Comparison of ENCODE assay signal across 17 cellular contexts in genomic region chr2:240757086-240757614, GRCh38.
A peak's percentile ranks its signal among the peaks of the same experiment; 100 is the strongest.
DNase-seq lines count a peak whose midpoint lies in the region; ATAC-seq, FAIRE-seq and TF ChIP-seq lines count a peak whose summit lies in the region.
"Had no signal": no experiment of that assay in that cellular context is flagged by ENCODE, and none has a peak within 500 bp of the region (broad histone marks: within the 10 kb centered on the region; RNA-seq: fewer than 3 reads in every experiment).

No MANE protein-coding gene starts in this region.

- no peaks in the 10 kb centered on the region for H3K79me2 ChIP-seq in HepG2 (ENCODE audit: insufficient read depth, low read length)

- CTCF ChIA-PET in HepG2 (lab: Yijun Ruan, JAX; ENCODE audit: low intra/inter-chr PET ratio, low total read pairs) = no interaction called here

- H3K27ac ChIP-seq in HepG2 (ENCODE audit: extremely low read length, insufficient read depth, low read length) (no peak overlapping the region), right lobe of liver (no peak overlapping the region), angular gyrus (ENCODE audit: low read depth, low read length) (peak overlapping the region; percentile 13)
- H3K27ac ChIP-seq: BLaER1 treated with 17β-estradiol and CSF1 and Interleukin-3, amounts not matched to agents 10 nM and 100 nM; HL-60 had no signal

- H3K27me3 Mint-ChIP-seq in nephron progenitor cell (ENCODE audit: low read depth, poor library complexity) = peaks cover 4% of the 10 kb centered on the region
- no peaks in the 10 kb centered on the region for H3K27me3 Mint-ChIP-seq in activated T-helper 2 cell treated with anti-CD3 and anti-CD28 coated beads, Interferon-gamma antibody, Interleukin-2, Interleukin-4, amounts not matched to agents 10 μg/mL and 5 μg/mL and 100 μg/mL, durations not matched to agents 14 hours and 24 hours and 36 hours (ENCODE audit: low read depth)

- H3K4me3 Mint-ChIP-seq in nephron progenitor cell = peak overlapping the region; percentile 36
- H3K4me3 Mint-ChIP-seq in activated T-helper 2 cell treated with anti-CD3 and anti-CD28 coated beads, Interferon-gamma antibody, Interleukin-2, Interleukin-4, amounts not matched to agents 10 μg/mL and 5 μg/mL and 100 μg/mL, durations not matched to agents 14 hours and 24 hours and 36 hours (ENCODE audit: low read depth) = no peak overlapping the region
- H3K4me3 Mint-ChIP-seq: CD8-positive, alpha-beta T cell had no signal

- WGBS in HepG2 (ENCODE audit: low lambda C conversion rate) = 38% methylated on average over 28 of the region's 31 CpGs
- WGBS in right lobe of liver (ENCODE audit: insufficient coverage, low coverage, low lambda C conversion rate, missing lambda C conversion rate) = 60% methylated on average over 11 of the region's 31 CpGs

- H3K36me3 ChIP-seq in HepG2 (replicated peaks in 1 of 2; ENCODE audit: control insufficient read depth in 1 of 2, insufficient read depth in 2 of 2, low read length in 2 of 2) = no peaks in the 10 kb centered on the region
- no peaks in the 10 kb centered on the region for H3K36me3 ChIP-seq in right lobe of liver
- H3K36me3 ChIP-seq: BLaER1 treated with 17β-estradiol and CSF1 and Interleukin-3, amounts not matched to agents 10 nM and 100 nM had no signal

- intact Hi-C loops in HepG2 (cut with micrococcal nuclease; ENCODE audit: unreplicated experiment) = no loop called here
- intact Hi-C loops in right lobe of liver (cut with DNase I) = no loop called here
- intact Hi-C loops in activated T-helper 2 cell treated with anti-CD3 and anti-CD28 coated beads, Interferon-gamma antibody, Interleukin-2, Interleukin-4, amounts not matched to agents 10 μg/mL and 5 μg/mL and 100 μg/mL, durations not matched to agents 14 hours and 24 hours and 36 hours (cut with micrococcal nuclease) = no loop called here

- no peaks in the 10 kb centered on the region for H3K9me3 ChIP-seq in HepG2 (ENCODE audit: low read length)
- H3K9me3 ChIP-seq in right lobe of liver = no peaks in the 10 kb centered on the region
- H3K9me3 ChIP-seq: BLaER1 treated with 17β-estradiol and CSF1 and Interleukin-3, amounts not matched to agents 10 nM and 100 nM; HAP-1 had no signal

- no peak for DNase-seq in HepG2 (ENCODE audit: low spot score)
- DNase-seq in right lobe of liver = no peak
- no peak for DNase-seq in nephron progenitor cell
- no peak for DNase-seq in activated T-helper 2 cell treated with anti-CD3 and anti-CD28 coated beads, Interferon-gamma antibody, Interleukin-2, Interleukin-4, amounts not matched to agents 10 μg/mL and 5 μg/mL and 100 μg/mL, durations not matched to agents 14 hours and 24 hours and 36 hours (ENCODE audit: low spot score)
- DNase-seq in activated CD8-positive, alpha-beta memory T cell treated with anti-CD3 and anti-CD28 coated beads, Interleukin-2, amount 50 U/mL, for 48 hours = no peak
- DNase-seq in LoVo (ENCODE audit: low spot score) = no peak
- DNase-seq: 8988T; Calu3; CD8-positive, alpha-beta T cell; DMS79 treated with DMSO at 0.1 percent for 48 hours; GF-D8; IMR-90 had no signal

- ATAC-seq in HepG2 (no peak), right lobe of liver (no peak)
- ATAC-seq: CD8-positive, alpha-beta T cell had no signal

- no peak for TF ChIP-seq RAD21 in HepG2 (CRISPR knock-in tag; IDR thresholded peaks at IDR 0.05)

- no peaks in the 10 kb centered on the region for H3K4me1 ChIP-seq in HepG2 (ENCODE audit: insufficient read depth, low read length)
- H3K4me1 ChIP-seq in right lobe of liver = no peaks in the 10 kb centered on the region
- H3K4me1 ChIP-seq: HAP-1 had no signal

- H3K4me1 Mint-ChIP-seq in nephron progenitor cell = peaks cover 64% of the 10 kb centered on the region
- H3K4me1 Mint-ChIP-seq in activated T-helper 2 cell treated with anti-CD3 and anti-CD28 coated beads, Interferon-gamma antibody, Interleukin-2, Interleukin-4, amounts not matched to agents 10 μg/mL and 5 μg/mL and 100 μg/mL, durations not matched to agents 14 hours and 24 hours and 36 hours (ENCODE audit: low read depth) = peaks cover 5% of the 10 kb centered on the region

- POLR2A ChIA-PET in HepG2 (lab: Yijun Ruan, JAX) = no interaction called here

- in situ Hi-C loops in HepG2 (cut with HindIII; ENCODE audit: extremely low pct_ligation_motif_present, low pct_unique_long_range_greater_than_20kb) = no loop called here

- H3K36me3 Mint-ChIP-seq in nephron progenitor cell (ENCODE audit: low read depth) = no peaks in the 10 kb centered on the region
- no peaks in the 10 kb centered on the region for H3K36me3 Mint-ChIP-seq in activated T-helper 2 cell treated with anti-CD3 and anti-CD28 coated beads, Interferon-gamma antibody, Interleukin-2, Interleukin-4, amounts not matched to agents 10 μg/mL and 5 μg/mL and 100 μg/mL, durations not matched to agents 14 hours and 24 hours and 36 hours (ENCODE audit: low read depth)
- H3K36me3 Mint-ChIP-seq: CD8-positive, alpha-beta T cell had no signal

- TF ChIP-seq CTCF in HepG2 (CRISPR knock-in tag; IDR thresholded peaks at IDR 0.05) (no peak), right lobe of liver (IDR thresholded peaks at IDR 0.05) (no peak), nephron progenitor cell (IDR thresholded peaks at IDR 0.05) (no peak)

- H3K9ac ChIP-seq in HepG2 (ENCODE audit: insufficient read depth, low read depth, low read length) = no peak overlapping the region
- H3K9ac ChIP-seq: BLaER1 treated with 17β-estradiol and CSF1 and Interleukin-3, amounts not matched to agents 10 nM and 100 nM had no signal

- BruUV-seq in HepG2 (replicated peaks; lab: Mats Ljungman, UMichigan) = no TSS peak

- FAIRE-seq in HepG2 (lab: Jason Lieb, UNC) = no peak
- FAIRE-seq: H1 had no signal

- peak overlapping the region; percentile 61 for H3K27ac Mint-ChIP-seq in nephron progenitor cell
- H3K27ac Mint-ChIP-seq in activated T-helper 2 cell treated with anti-CD3 and anti-CD28 coated beads, Interferon-gamma antibody, Interleukin-2, Interleukin-4, amounts not matched to agents 10 μg/mL and 5 μg/mL and 100 μg/mL, durations not matched to agents 14 hours and 24 hours and 36 hours = no peak overlapping the region
- H3K27ac Mint-ChIP-seq: CD8-positive, alpha-beta T cell had no signal

- H3K9me3 Mint-ChIP-seq in nephron progenitor cell = no peaks in the 10 kb centered on the region
- H3K9me3 Mint-ChIP-seq in activated T-helper 2 cell treated with anti-CD3 and anti-CD28 coated beads, Interferon-gamma antibody, Interleukin-2, Interleukin-4, amounts not matched to agents 10 μg/mL and 5 μg/mL and 100 μg/mL, durations not matched to agents 14 hours and 24 hours and 36 hours = no peaks in the 10 kb centered on the region
- H3K9me3 Mint-ChIP-seq: CD8-positive, alpha-beta T cell had no signal

- no peak overlapping the region for H2AFZ ChIP-seq in HepG2 (ENCODE audit: low read length)

- H4K20me1 ChIP-seq in HepG2 (ENCODE audit: insufficient read depth, low read length) = no peaks in the 10 kb centered on the region; the same call in 1 of the 2 replicates

- TF ChIP-seq EP300 in HepG2 (IDR thresholded peaks at IDR 0.05; ENCODE audit: low read depth in 2 of 2, low read length in 2 of 2) = no peak
- TF ChIP-seq EP300 in HepG2 (CRISPR knock-in tag; IDR thresholded peaks at IDR 0.05; ENCODE audit: borderline replicate concordance) = no peak

- no peak overlapping the region for H3K4me2 ChIP-seq in HepG2 (ENCODE audit: low read depth, low read length)

- peaks cover 32 to 92% of the 10 kb centered on the region in 2 experiments; a peak in 3 of 5 replicates for H3K27me3 ChIP-seq in HepG2 (ENCODE audit: control insufficient read depth in 1 of 2, insufficient read depth in 2 of 2, low read length in 2 of 2)
- no peaks in the 10 kb centered on the region for H3K27me3 ChIP-seq in right lobe of liver
- H3K27me3 ChIP-seq: BLaER1 treated with 17β-estradiol and CSF1 and Interleukin-3, amounts not matched to agents 10 nM and 100 nM had no signal

- H3K4me3 ChIP-seq in HepG2 (replicated peaks in 1 of 3; ENCODE audit: insufficient read depth in 1 of 3, low read depth in 2 of 3, low read length in 3 of 3) = no peak overlapping the region
- H3K4me3 ChIP-seq in right lobe of liver = no peak overlapping the region
- H3K4me3 ChIP-seq: BLaER1 treated with 17β-estradiol and CSF1 and Interleukin-3, amounts not matched to agents 10 nM and 100 nM; HAP-1 had no signal

- TF ChIP-seq POLR2A in HepG2 (IDR thresholded peaks at IDR 0.05; ENCODE audit: insufficient read depth in 1 of 2, low read depth in 2 of 2, low read length in 2 of 2) = no peak
- no peak for TF ChIP-seq POLR2A in right lobe of liver (IDR thresholded peaks at IDR 0.05)

TF ChIP-seq in HepG2, 621 proteins besides CTCF, POLR2A, EP300 and RAD21:
- TF ChIP-seq ZNF263 (CRISPR knock-in tag; IDR thresholded peaks at IDR 0.05) (peak; percentile 51; the same call in 1 of the 2 replicates), ZNF33B (CRISPR knock-in tag; IDR thresholded peaks at IDR 0.05) (no peak)
TF ChIP-seq in HepG2: peak in this region for 1.
